17 cellular contexts compared by ENCODE assay signal in the genomic region with DNA sequence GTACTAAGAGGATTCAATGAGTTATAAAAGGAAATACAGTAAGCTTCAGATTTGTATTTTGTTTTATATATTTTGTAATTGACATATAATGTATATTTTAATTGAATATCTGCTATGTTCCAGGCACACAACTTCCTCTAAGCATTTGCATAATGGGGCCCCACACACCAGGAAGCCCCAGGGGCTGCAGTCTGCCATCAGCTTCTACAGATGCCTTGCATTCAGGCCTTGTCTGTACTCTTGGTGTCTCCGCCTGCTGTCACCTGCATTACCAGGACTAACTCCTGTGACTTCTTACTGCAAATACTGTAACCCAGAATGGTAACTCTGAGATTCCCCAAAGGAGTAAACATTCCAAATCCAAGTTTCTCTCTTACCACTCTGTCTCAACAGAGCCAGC. TPM values are rescaled to one million over a fixed set of nuclear protein-coding genes. Genes with fewer than 3 reads are reported as not detected.
DNase-seq lines count a peak whose midpoint lies in the region; ATAC-seq, FAIRE-seq and TF ChIP-seq lines count a peak whose summit lies in the region.
"Had no signal": no experiment of that assay in that cellular context is flagged by ENCODE, and none has a peak within 500 bp of the region (broad histone marks: within the 10 kb centered on the region; RNA-seq: fewer than 3 reads in every experiment).

No MANE protein-coding gene starts in this region.

- H2AFZ ChIP-seq in SU-DHL-6 (ENCODE audit: low read depth, low read length, severe bottlenecking): no peak overlapping the region

- H3K27me3 ChIP-seq in SU-DHL-6 (ENCODE audit: low read length): no peaks in the 10 kb centered on the region
- H3K27me3 ChIP-seq: BLaER1 had no signal

- H3K36me3 ChIP-seq in SU-DHL-6 (ENCODE audit: low read length): no peaks in the 10 kb centered on the region
- H3K36me3 ChIP-seq: HAP-1 had no signal

- H3K9me3 Mint-ChIP-seq in glutamatergic neuron (ENCODE audit: unreplicated experiment): peaks cover 7% of the 10 kb centered on the region
- H3K9me3 Mint-ChIP-seq in type B pancreatic cell: peaks cover 5% of the 10 kb centered on the region

- TF ChIP-seq CTCF in SU-DHL-6 (IDR thresholded peaks at IDR 0.05; ENCODE audit: insufficient read depth, low read length, poor library complexity, severe bottlenecking) (no peak), glutamatergic neuron (IDR thresholded peaks at IDR 0.05; ENCODE audit: partially characterized antibody, unreplicated experiment) (no peak), type B pancreatic cell (conservative IDR thresholded peaks at IDR 0.05) (no peak)

- H3K4me3 Mint-ChIP-seq in glutamatergic neuron (ENCODE audit: unreplicated experiment): no peak overlapping the region
- no peak overlapping the region for H3K4me3 Mint-ChIP-seq in type B pancreatic cell
- H3K4me3 Mint-ChIP-seq: CD8-positive, alpha-beta memory T cell; HFFc6 had no signal

- H3K27ac Mint-ChIP-seq in glutamatergic neuron (ENCODE audit: unreplicated experiment) (peak overlapping the region; percentile 91), type B pancreatic cell (peak overlapping the region; percentile 64)
- H3K27ac Mint-ChIP-seq: HFFc6 had no signal

- FAIRE-seq in HTR-8/SVneo (lab: Jason Lieb, UNC): peak; percentile 54
- FAIRE-seq: A549, GM12878, GM18507, H1 had no signal

- CTCF ChIA-PET in HEK293T (lab: Yijun Ruan, JAX): no interaction called here

- H3K27ac ChIP-seq in SU-DHL-6 (ENCODE audit: low read depth, low read length): no peak overlapping the region
- H3K27ac ChIP-seq: A549, BLaER1 had no signal

- no peaks in the 10 kb centered on the region for H3K36me3 Mint-ChIP-seq in glutamatergic neuron (ENCODE audit: unreplicated experiment)
- no peaks in the 10 kb centered on the region for H3K36me3 Mint-ChIP-seq in type B pancreatic cell

- POLR2A ChIA-PET in HEK293T (lab: Yijun Ruan, JAX): no interaction called here

- H3K79me2 ChIP-seq in SU-DHL-6 (ENCODE audit: insufficient read depth, low read length): no peaks in the 10 kb centered on the region; the same call in 1 of the 2 replicates

- H3K4me1 Mint-ChIP-seq in glutamatergic neuron (ENCODE audit: low read depth, unreplicated experiment): peaks cover 26% of the 10 kb centered on the region
- peaks cover 11% of the 10 kb centered on the region for H3K4me1 Mint-ChIP-seq in type B pancreatic cell (ENCODE audit: unreplicated experiment)

- H3K27me3 Mint-ChIP-seq in glutamatergic neuron (ENCODE audit: unreplicated experiment) (no peaks in the 10 kb centered on the region), type B pancreatic cell (no peaks in the 10 kb centered on the region)

- DNase-seq in HTR-8/SVneo (ENCODE audit: insufficient read length, low spot score): no peak
- DNase-seq in glutamatergic neuron: peak; percentile 55
- no peak for DNase-seq in type B pancreatic cell (ENCODE audit: extremely low spot score, unreplicated experiment)
- DNase-seq in HEK293T (ENCODE audit: extremely low spot score): no peak
- no peak for DNase-seq in stimulated activated CD4-positive, alpha-beta T cell treated with anti-CD3 and anti-CD28 coated beads, Interleukin-2, amount 100 ng/mL, for 24 hours
- no peak for DNase-seq in AG20443 (ENCODE audit: low spot score)
- DNase-seq: CD8-positive, alpha-beta memory T cell; DMS53; HFFc6 had no signal

- H3K9ac ChIP-seq in SU-DHL-6 (ENCODE audit: low read length): no peak overlapping the region
- H3K9ac ChIP-seq: BLaER1 had no signal

- no peaks in the 10 kb centered on the region for H3K9me3 ChIP-seq in SU-DHL-6 (ENCODE audit: insufficient read depth, low read length)
- H3K9me3 ChIP-seq: HAP-1 had no signal

- peak overlapping the region; percentile 20 for H3K4me2 ChIP-seq in SU-DHL-6 (ENCODE audit: low read depth, low read length, poor library complexity, severe bottlenecking)
- H3K4me2 ChIP-seq: A549, BLaER1 had no signal

- H4K20me1 ChIP-seq in SU-DHL-6 (ENCODE audit: low read depth, low read length): no peaks in the 10 kb centered on the region

- H3F3A ChIP-seq in SU-DHL-6 (ENCODE audit: insufficient read depth): no peaks in the 10 kb centered on the region

- H3K4me3 ChIP-seq in SU-DHL-6 (ENCODE audit: insufficient read depth, low read length, poor library complexity, severe bottlenecking): no peak overlapping the region
- H3K4me3 ChIP-seq: A549, BLaER1, GM12878, HAP-1 had no signal

- no peak for ATAC-seq in HG03565 (IDR thresholded peaks at IDR 0.05; ENCODE audit: unreplicated experiment)
- ATAC-seq: A549, GM12878 had no signal

- no peaks in the 10 kb centered on the region for H3K9me2 ChIP-seq in SU-DHL-6 (replicated peaks; ENCODE audit: insufficient read depth, low read length)

TF ChIP-seq in HEK293T, 16 proteins besides CTCF, POLR2A, EP300 and RAD21:
- TF ChIP-seq ARNT (IDR thresholded peaks at IDR 0.05): no peak
- no peak for TF ChIP-seq NFRKB (IDR thresholded peaks at IDR 0.05)
- no peak for TF ChIP-seq FOXM1 (IDR thresholded peaks at IDR 0.05; ENCODE audit: borderline replicate concordance)
- TF ChIP-seq L3MBTL2 (conservative IDR thresholded peaks at IDR 0.05): no peak
- no peak for TF ChIP-seq BHLHE40 (IDR thresholded peaks at IDR 0.05; ENCODE audit: borderline replicate concordance)
- TF ChIP-seq FOXK2 (IDR thresholded peaks at IDR 0.05): no peak
- no peak for TF ChIP-seq FOXA1 (IDR thresholded peaks at IDR 0.05)
- no peak for TF ChIP-seq ELF4 (IDR thresholded peaks at IDR 0.05)
- TF ChIP-seq CTBP1 (IDR thresholded peaks at IDR 0.05; ENCODE audit: borderline replicate concordance): no peak
- TF ChIP-seq PKNOX1 (IDR thresholded peaks at IDR 0.05): no peak
- no peak for TF ChIP-seq HDGF (IDR thresholded peaks at IDR 0.05; ENCODE audit: borderline replicate concordance)
- TF ChIP-seq SP1 (IDR thresholded peaks at IDR 0.05): no peak
- no peak for TF ChIP-seq SUZ12 (IDR thresholded peaks at IDR 0.05)
- TF ChIP-seq TARDBP (IDR thresholded peaks at IDR 0.05): no peak
- TF ChIP-seq LEF1 (IDR thresholded peaks at IDR 0.05; ENCODE audit: borderline replicate concordance): no peak
- no peak for TF ChIP-seq ZNF384 (IDR thresholded peaks at IDR 0.05)

RNA-seq across cellular contexts. Expression of gene ARL15, which starts 20.6 kb away (rescaled TPM):
- total RNA-seq in glutamatergic neuron (ENCODE audit: unreplicated experiment): 37.4 TPM
- 15.8 and 16.9 TPM in 2 replicates for total RNA-seq in type B pancreatic cell (ENCODE audit: low replicate concordance)
